27 cellular contexts compared by ENCODE assay signal in genomic region chr12:115947696-115948062, GRCh38.
DNase-seq lines count a peak whose midpoint lies in the region; ATAC-seq and TF ChIP-seq lines count a peak whose summit lies in the region.
"Had no signal": no experiment of that assay in that cellular context is flagged by ENCODE, and none has a peak within 500 bp of the region (broad histone marks: within the 10 kb centered on the region; RNA-seq: fewer than 3 reads in every experiment).

No MANE protein-coding gene starts in this region.

- CTCF ChIA-PET in Calu3 (lab: Charles Lee), result interaction anchor here (0.8 to 1.4 kb wide), 3 partner anchors 11 to 60 kb away, joined by 3 to 7 read pairs (median 4); no protein-coding TSS in a partner anchor

- H2AK5ac ChIP-seq in H9 (ENCODE audit: insufficient read length, low read length), result no peak overlapping the region

- intact Hi-C loops in Calu3 (cut with micrococcal nuclease; ENCODE audit: unreplicated experiment), result no loop called here

- H3K23ac ChIP-seq in H9 (ENCODE audit: insufficient read length, low read depth, low read length), result no peak overlapping the region

- no peaks in the 10 kb centered on the region for H3K27me3 ChIP-seq in H9 (ENCODE audit: insufficient read depth, low read length)
- H3K27me3 ChIP-seq: BLaER1 treated with 17β-estradiol and CSF1 and Interleukin-3, amounts not matched to agents 10 nM and 100 nM; ovary; Peyer's patch had no signal

- H3K79me2 ChIP-seq in H9 (ENCODE audit: insufficient read depth, low read length), result no peaks in the 10 kb centered on the region

- H3K14ac ChIP-seq in H9 (ENCODE audit: insufficient read depth, low read length), result no peak overlapping the region

- no peak overlapping the region for H3K4me2 ChIP-seq in H9 (ENCODE audit: insufficient read depth, insufficient read length, low read length)
- H3K4me2 ChIP-seq: BLaER1 treated with 17β-estradiol and CSF1 and Interleukin-3, amounts not matched to agents 10 nM and 100 nM had no signal

- H2AFZ ChIP-seq in H9 (ENCODE audit: low read length), result no peak overlapping the region

- no peaks in the 10 kb centered on the region for H3K23me2 ChIP-seq in H9 (ENCODE audit: insufficient read length, low read depth, low read length, poor library complexity, severe bottlenecking)

- H3K27ac ChIP-seq in H9 (ENCODE audit: insufficient read length, low read depth, low read length), result no peak overlapping the region
- H3K27ac ChIP-seq: BLaER1 treated with 17β-estradiol and CSF1 and Interleukin-3, amounts not matched to agents 10 nM and 100 nM; ovary; Peyer's patch had no signal

- no peak overlapping the region for H4K5ac ChIP-seq in H9 (ENCODE audit: insufficient read length, low read depth, low read length)

- WGBS in H9 (ENCODE audit: extremely low coverage, insufficient read length, low lambda C conversion rate), result no CpG with 5 or more reads among the region's 12 CpGs

- no peak overlapping the region for H3K9ac ChIP-seq in H9 (ENCODE audit: extremely low read depth, insufficient read length, low read length)
- H3K9ac ChIP-seq: BLaER1 treated with 17β-estradiol and CSF1 and Interleukin-3, amounts not matched to agents 10 nM and 100 nM had no signal

- H3K36me3 Mint-ChIP-seq in Calu3 (ENCODE audit: insufficient read depth, unreplicated experiment), result peaks cover 8% of the 10 kb centered on the region
- H3K36me3 Mint-ChIP-seq in H9 (ENCODE audit: insufficient read depth in 1 of 3, low read depth in 3 of 3), result peaks cover 0 to 10% (median 0%) of the 10 kb centered on the region in 3 experiments; a peak in 1 of 7 replicates
- H3K36me3 Mint-ChIP-seq: activated naive CD4-positive, alpha-beta T cell treated with anti-CD3 and anti-CD28 coated beads, Interleukin-2, amount 10 ng/mL, durations not matched to agents 7 days and 5 days; stimulated activated effector memory CD8-positive, alpha-beta T cell treated with anti-CD3 and anti-CD28 coated beads, Interleukin-12 subunit alpha, Interleukin-12 subunit beta, amount 100 ng/mL, for 72 hours; WTC11 had no signal

- H3K27ac Mint-ChIP-seq in Calu3 (ENCODE audit: unreplicated experiment) (no peak overlapping the region), H9 (no peak overlapping the region)
- H3K27ac Mint-ChIP-seq: activated T-helper 1 cell treated with anti-CD3 and anti-CD28 coated beads, Interleukin-12 subunit alpha, Interleukin-12 subunit beta, Interleukin-2, Interleukin-4 antibody, amounts not matched to agents 30 ng/mL and 10 ng/mL and 1 ng/mL, durations not matched to agents 14 hours and 24 hours and 36 hours; brain; nephron; stimulated activated effector memory CD8-positive, alpha-beta T cell treated with anti-CD3 and anti-CD28 coated beads, Interleukin-12 subunit alpha, Interleukin-12 subunit beta, amount 100 ng/mL, for 72 hours; WTC11 had no signal

- H3K27me3 Mint-ChIP-seq in Calu3 (ENCODE audit: unreplicated experiment) (no peaks in the 10 kb centered on the region), H9 (ENCODE audit: low read depth) (no peaks in the 10 kb centered on the region; the same call in none of the 2 replicates)

- no peak overlapping the region for H4K8ac ChIP-seq in H9 (replicated peaks; ENCODE audit: insufficient read length, low read depth, low read length)

- no peaks in the 10 kb centered on the region for H4K20me1 ChIP-seq in H9 (ENCODE audit: control insufficient read depth, insufficient read depth, insufficient read length)
- H4K20me1 ChIP-seq: BLaER1 treated with 17β-estradiol and CSF1 and Interleukin-3, amounts not matched to agents 10 nM and 100 nM had no signal

- no peak overlapping the region for H2BK120ac ChIP-seq in H9 (ENCODE audit: low read depth, low read length, poor library complexity, severe bottlenecking)

- BruUV-seq in Calu3 (replicated peaks; lab: Mats Ljungman, UMichigan), result no TSS peak

- H3K4ac ChIP-seq in H9 (ENCODE audit: low read depth, low read length), result no peak overlapping the region

- H3K4me1 Mint-ChIP-seq in Calu3 (ENCODE audit: low read depth, unreplicated experiment), result no peaks in the 10 kb centered on the region
- peaks cover 15 to 23% of the 10 kb centered on the region in 2 experiments for H3K4me1 Mint-ChIP-seq in H9
- H3K4me1 Mint-ChIP-seq: activated naive CD4-positive, alpha-beta T cell treated with anti-CD3 and anti-CD28 coated beads, Interleukin-2, amount 10 ng/mL, durations not matched to agents 7 days and 5 days; brain; nephron; stimulated activated effector memory CD8-positive, alpha-beta T cell treated with anti-CD3 and anti-CD28 coated beads, Interleukin-12 subunit alpha, Interleukin-12 subunit beta, amount 100 ng/mL, for 72 hours had no signal

- H2BK15ac ChIP-seq in H9 (ENCODE audit: low read depth, low read length), result no peak overlapping the region

- H2BK5ac ChIP-seq in H9 (ENCODE audit: insufficient read length, low read length), result no peak overlapping the region

- no peaks in the 10 kb centered on the region for H3K79me1 ChIP-seq in H9 (ENCODE audit: insufficient read depth, low read depth, low read length, poor library complexity, severe bottlenecking)

- H3K9me3 Mint-ChIP-seq in Calu3 (ENCODE audit: low read depth, unreplicated experiment) (peaks cover 3% of the 10 kb centered on the region), H9 (no peaks in the 10 kb centered on the region)
- H3K9me3 Mint-ChIP-seq: activated naive CD4-positive, alpha-beta T cell treated with anti-CD3 and anti-CD28 coated beads, Interleukin-2, amount 10 ng/mL, durations not matched to agents 7 days and 5 days; activated T-helper 1 cell treated with anti-CD3 and anti-CD28 coated beads, Interleukin-12 subunit alpha, Interleukin-12 subunit beta, Interleukin-2, Interleukin-4 antibody, amounts not matched to agents 30 ng/mL and 10 ng/mL and 1 ng/mL, durations not matched to agents 14 hours and 24 hours and 36 hours; brain; nephron; stimulated activated effector memory CD8-positive, alpha-beta T cell treated with anti-CD3 and anti-CD28 coated beads, Interleukin-12 subunit alpha, Interleukin-12 subunit beta, amount 100 ng/mL, for 72 hours; WTC11 had no signal

- no peaks in the 10 kb centered on the region for H3K9me3 ChIP-seq in H9 (ENCODE audit: control insufficient read depth, low read depth, low read length)
- H3K9me3 ChIP-seq: BLaER1 treated with 17β-estradiol and CSF1 and Interleukin-3, amounts not matched to agents 10 nM and 100 nM; Caco-2; ovary; Peyer's patch had no signal

- TF ChIP-seq CTCF in Calu3 (IDR thresholded peaks at IDR 0.05; ENCODE audit: unreplicated experiment) (peak; percentile 29), H9 (conservative IDR thresholded peaks at IDR 0.05) (peak; percentile 23; the same call in 1 of the 3 replicates), WI38 (IDR thresholded peaks at IDR 0.05; ENCODE audit: low read depth, low read length) (0 out of 2 replicates have a peak, but pooled peaks have one; percentile 15), fibroblast of the aortic adventitia (IDR thresholded peaks at IDR 0.05; ENCODE audit: insufficient read depth, low read length) (peak; percentile 20)

- H4K91ac ChIP-seq in H9 (ENCODE audit: insufficient read length, low read depth, low read length), result no peak overlapping the region

- DNase-seq in Calu3, result no peak
- no peak for DNase-seq in H9
- no peak for DNase-seq in fibroblast of the aortic adventitia (ENCODE audit: low read depth)
- DNase-seq in NCI-H2107 treated with DMSO at 0.1 percent for 48 hours (lab: John Stamatoyannopoulos, UW; ENCODE audit: unreplicated experiment), result no peak
- no peak for DNase-seq in DMS153 treated with DMSO at 0.1 percent for 48 hours (lab: John Stamatoyannopoulos, UW; ENCODE audit: unreplicated experiment)
- DNase-seq: activated CD4-positive, alpha-beta T cell treated with anti-CD3 and anti-CD28 coated beads, Interleukin-2, amount 50 U/mL, for 4 hours; activated naive CD4-positive, alpha-beta T cell treated with anti-CD3 and anti-CD28 coated beads, Interleukin-2, amount 10 ng/mL, durations not matched to agents 7 days and 5 days; Caco-2; foreskin melanocyte; MV-4-11; NCI-H1694 treated with DMSO at 0.1 percent for 48 hours; NCI-H524 treated with DMSO at 0.1 percent for 48 hours; ovary; Peyer's patch; right cardiac atrium; SHP77 treated with DMSO at 0.1 percent for 48 hours; stimulated activated CD4-positive, alpha-beta T cell treated with anti-CD3 and anti-CD28 coated beads, Interleukin-2, amount 100 ng/mL, for 48 hours; T-helper 9 cell had no signal

- H3K4me1 ChIP-seq in H9 (ENCODE audit: insufficient read depth, low read length), result peaks cover 3% of the 10 kb centered on the region; the same call in 1 of the 2 replicates
- H3K4me1 ChIP-seq: BLaER1 treated with 17β-estradiol and CSF1 and Interleukin-3, amounts not matched to agents 10 nM and 100 nM; Caco-2; Peyer's patch had no signal

- no peak for ATAC-seq in GM19328 (IDR thresholded peaks at IDR 0.05; ENCODE audit: unreplicated experiment)
- ATAC-seq: right cardiac atrium; stimulated activated effector memory CD8-positive, alpha-beta T cell treated with anti-CD3 and anti-CD28 coated beads, Interleukin-12 subunit alpha, Interleukin-12 subunit beta, amount 100 ng/mL, for 72 hours had no signal

- no peak overlapping the region for H3T11ph ChIP-seq in H9 (ENCODE audit: low read length)

- no peak overlapping the region for H3K18ac ChIP-seq in H9 (ENCODE audit: insufficient read length, low read depth, low read length)

- no peak overlapping the region for H3K4me3 ChIP-seq in WI38 (ENCODE audit: low read depth, low read length)
- H3K4me3 ChIP-seq in fibroblast of the aortic adventitia (ENCODE audit: low read depth, low read length), result no peak overlapping the region
- H3K4me3 ChIP-seq: BLaER1 treated with 17β-estradiol and CSF1 and Interleukin-3, amounts not matched to agents 10 nM and 100 nM; lung; ovary; Peyer's patch had no signal

- H3K4me3 Mint-ChIP-seq in Calu3 (ENCODE audit: low read depth, unreplicated experiment) (no peak overlapping the region), H9 (no peak overlapping the region)
- H3K4me3 Mint-ChIP-seq: activated naive CD4-positive, alpha-beta T cell treated with anti-CD3 and anti-CD28 coated beads, Interleukin-2, amount 10 ng/mL, durations not matched to agents 7 days and 5 days; activated T-helper 1 cell treated with anti-CD3 and anti-CD28 coated beads, Interleukin-12 subunit alpha, Interleukin-12 subunit beta, Interleukin-2, Interleukin-4 antibody, amounts not matched to agents 30 ng/mL and 10 ng/mL and 1 ng/mL, durations not matched to agents 14 hours and 24 hours and 36 hours; brain; nephron; stimulated activated effector memory CD8-positive, alpha-beta T cell treated with anti-CD3 and anti-CD28 coated beads, Interleukin-12 subunit alpha, Interleukin-12 subunit beta, amount 100 ng/mL, for 72 hours; WTC11 had no signal

- H2BK12ac ChIP-seq in H9 (ENCODE audit: insufficient read length, low read depth, low read length), result no peak overlapping the region

- H2BK20ac ChIP-seq in H9 (ENCODE audit: low read depth, low read length, poor library complexity, severe bottlenecking), result no peak overlapping the region

- no peak overlapping the region for H3K56ac ChIP-seq in H9 (ENCODE audit: insufficient read length, low read depth, low read length)
